8 cellular contexts compared by ENCODE assay signal in the genomic region with DNA sequence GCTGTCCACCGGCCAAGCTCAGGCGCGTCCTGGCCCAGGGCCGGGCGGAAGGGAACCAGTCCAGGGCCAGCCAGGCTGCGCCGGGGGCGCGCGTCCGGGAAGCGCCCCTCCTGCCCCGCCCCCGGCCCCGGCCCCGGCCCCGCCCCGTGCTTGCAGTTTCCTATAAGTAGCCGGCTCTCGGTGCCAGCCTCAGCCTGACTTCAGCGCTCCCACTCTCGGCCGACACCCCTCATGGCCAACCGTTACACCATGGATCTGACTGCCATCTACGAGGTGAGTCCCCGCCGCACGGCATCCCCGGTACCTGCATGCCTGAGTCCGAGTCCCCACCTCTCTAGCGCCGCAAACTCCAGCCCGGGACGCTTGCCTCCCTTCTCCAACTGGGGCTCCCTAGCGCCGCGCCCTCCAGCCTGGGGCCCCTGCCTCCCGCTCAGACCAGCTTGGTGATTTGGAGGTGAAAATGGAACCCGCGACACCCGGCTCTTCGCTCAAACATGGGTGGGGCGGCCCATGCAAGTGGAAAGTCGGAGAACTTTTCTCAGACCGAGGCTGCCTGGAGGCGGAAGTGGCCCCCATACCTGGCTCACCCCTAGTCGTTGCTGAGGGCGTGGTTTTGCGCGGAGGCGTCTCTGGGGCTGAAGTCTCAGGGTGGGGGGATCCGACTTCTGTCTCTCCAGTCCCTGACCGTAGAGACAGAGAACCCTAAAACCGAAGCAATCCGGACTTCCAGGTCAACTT. TPM values are rescaled to one million over a fixed set of nuclear protein-coding genes. Genes with fewer than 3 reads are reported as not detected.
DNase-seq lines count a peak whose midpoint lies in the region; ATAC-seq and TF ChIP-seq lines count a peak whose summit lies in the region.

A gene with protein sequence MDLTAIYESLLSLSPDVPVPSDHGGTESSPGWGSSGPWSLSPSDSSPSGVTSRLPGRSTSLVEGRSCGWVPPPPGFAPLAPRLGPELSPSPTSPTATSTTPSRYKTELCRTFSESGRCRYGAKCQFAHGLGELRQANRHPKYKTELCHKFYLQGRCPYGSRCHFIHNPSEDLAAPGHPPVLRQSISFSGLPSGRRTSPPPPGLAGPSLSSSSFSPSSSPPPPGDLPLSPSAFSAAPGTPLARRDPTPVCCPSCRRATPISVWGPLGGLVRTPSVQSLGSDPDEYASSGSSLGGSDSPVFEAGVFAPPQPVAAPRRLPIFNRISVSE (plus strand): TSS at position 192 of the 738 bp plus-strand sequence. CDS start 58 bp downstream, at position 250.

- H3K27me3 Mint-ChIP-seq in activated T-cell treated with anti-CD3 and anti-CD28 coated beads, Interleukin-2, amount 50 U/mL, for 72 hours (ENCODE audit: low read depth), result no peaks in the 10 kb centered on the region
- H3K27me3 Mint-ChIP-seq in naive thymus-derived CD4-positive, alpha-beta T cell, result peaks cover 0 to 3% (median 0%) of the 10 kb centered on the region in 5 donors
- no peaks in the 10 kb centered on the region for H3K27me3 Mint-ChIP-seq in stimulated activated memory B cell treated with anti-CD40 and anti-IgM and Interleukin-4, amounts not matched to agents 10 μg/mL and 1 μg/mL and 100 μg/mL, for 72 hours

- no peaks in the 10 kb centered on the region for H3K27me3 ChIP-seq in Peyer's patch
- no peaks in the 10 kb centered on the region for H3K27me3 ChIP-seq in esophagus squamous epithelium
- H3K27me3 ChIP-seq in naive thymus-derived CD4-positive, alpha-beta T cell (ENCODE audit: control insufficient read depth in 2 of 2, insufficient read depth in 2 of 2, low read length in 2 of 2), result no peaks in the 10 kb centered on the region

- H3K4me3 ChIP-seq in Peyer's patch (peak within 1 kb of the TSS; percentile 78 to 96 (median 92)), esophagus squamous epithelium (peak within 1 kb of the TSS; percentile 76 to 90 (median 79))
- peak within 1 kb of the TSS; percentile 100 for H3K4me3 ChIP-seq in naive thymus-derived CD4-positive, alpha-beta T cell (ENCODE audit: low read length)

- POLR2A ChIA-PET in naive thymus-derived CD4-positive, alpha-beta T cell (lab: Charles Lee), result interaction anchor here (0.5 to 5.1 kb wide), 12 partner anchors 8 to 289 kb away, joined by 3 to 193 read pairs (median 6); partner anchors contain the start of genes GMFG, MED29, PAF1 and RPS16

- CTCF ChIA-PET in naive thymus-derived CD4-positive, alpha-beta T cell (lab: Charles Lee), result interaction anchor here (0.6 to 4.3 kb wide), 2 partner anchors 10 to 354 kb away, joined by 3 to 50 read pairs; no protein-coding TSS in a partner anchor

- TF ChIP-seq CTCF in Peyer's patch (IDR thresholded peaks at IDR 0.05), result peak in 2 of 6 experiments; percentile 11 to 12
- peak in 3 of 6 experiments; percentile 11 to 26 (median 18) for TF ChIP-seq CTCF in esophagus squamous epithelium (IDR thresholded peaks at IDR 0.05)

- peaks cover 62% of the 10 kb centered on the region for H3K4me1 Mint-ChIP-seq in activated T-cell treated with anti-CD3 and anti-CD28 coated beads, Interleukin-2, amount 50 U/mL, for 72 hours (ENCODE audit: low read depth)
- H3K4me1 Mint-ChIP-seq in naive thymus-derived CD4-positive, alpha-beta T cell, result peaks cover 28 to 67% (median 48%) of the 10 kb centered on the region in 7 donors
- H3K4me1 Mint-ChIP-seq in stimulated activated memory B cell treated with anti-CD40 and anti-IgM and Interleukin-4, amounts not matched to agents 10 μg/mL and 1 μg/mL and 100 μg/mL, for 72 hours, result peaks cover 72% of the 10 kb centered on the region

- 0 to 4% methylated on average over 5 to 9 of the region's 55 CpGs for WGBS in esophagus squamous epithelium, 2 donors

- H3K9me3 ChIP-seq in Peyer's patch (no peaks in the 10 kb centered on the region), esophagus squamous epithelium (no peaks in the 10 kb centered on the region)
- H3K9me3 ChIP-seq in naive thymus-derived CD4-positive, alpha-beta T cell (ENCODE audit: control insufficient read depth in 2 of 3, low read length in 3 of 3), result no peaks in the 10 kb centered on the region

- H3K4me1 ChIP-seq in Peyer's patch (peaks cover 1 to 47% (median 36%) of the 10 kb centered on the region in 4 donors), esophagus squamous epithelium (peaks cover 37 to 67% (median 52%) of the 10 kb centered on the region in 3 donors)
- H3K4me1 ChIP-seq in naive thymus-derived CD4-positive, alpha-beta T cell (ENCODE audit: control insufficient read depth in 2 of 2, insufficient read depth in 2 of 2, low read length in 2 of 2), result peaks cover 41 to 52% of the 10 kb centered on the region in 2 donors

- ATAC-seq in HG03442 (IDR thresholded peaks at IDR 0.05; ENCODE audit: unreplicated experiment) (peak; percentile 13), GM19455 (IDR thresholded peaks at IDR 0.05; ENCODE audit: unreplicated experiment) (no peak)
- peak; percentile 34 to 40 for ATAC-seq in activated T-cell treated with anti-CD3 and anti-CD28 coated beads, Interleukin-2, amount 50 U/mL, for 72 hours (replicated peaks in 1 of 2)
- peak; percentile 51 for ATAC-seq in naive thymus-derived CD4-positive, alpha-beta T cell
- ATAC-seq in stimulated activated memory B cell treated with anti-CD40 and anti-IgM and Interleukin-4, amounts not matched to agents 10 μg/mL and 1 μg/mL and 100 μg/mL, for 72 hours, result peak; percentile 57

- H3K27ac ChIP-seq in Peyer's patch (peak within 1 kb of the TSS; percentile 98 to 100 (median 100)), esophagus squamous epithelium (peak within 1 kb of the TSS; percentile 99)
- H3K27ac ChIP-seq in naive thymus-derived CD4-positive, alpha-beta T cell (ENCODE audit: low read depth, low read length), result peak within 1 kb of the TSS; percentile 100

- H3K36me3 ChIP-seq in Peyer's patch, result peaks cover 0 to 20% (median 4%) of the 10 kb centered on the region in 3 donors
- H3K36me3 ChIP-seq in esophagus squamous epithelium, result peaks cover 11 to 21% (median 19%) of the 10 kb centered on the region in 3 donors
- peaks cover 12 to 23% (median 14%) of the 10 kb centered on the region in 3 experiments for H3K36me3 ChIP-seq in naive thymus-derived CD4-positive, alpha-beta T cell (ENCODE audit: control insufficient read depth in 2 of 3, insufficient read depth in 3 of 3, low read length in 3 of 3)

- peaks cover 15 to 24% of the 10 kb centered on the region in 2 donors for H3K36me3 Mint-ChIP-seq in activated T-cell treated with anti-CD3 and anti-CD28 coated beads, Interleukin-2, amount 50 U/mL, for 72 hours (ENCODE audit: insufficient read depth in 2 of 2)
- peaks cover 13 to 27% (median 17%) of the 10 kb centered on the region in 5 donors for H3K36me3 Mint-ChIP-seq in naive thymus-derived CD4-positive, alpha-beta T cell
- H3K36me3 Mint-ChIP-seq in stimulated activated memory B cell treated with anti-CD40 and anti-IgM and Interleukin-4, amounts not matched to agents 10 μg/mL and 1 μg/mL and 100 μg/mL, for 72 hours, result peaks cover 24% of the 10 kb centered on the region

- intact Hi-C loops in esophagus squamous epithelium (cut with DNase I), result no loop called here
- intact Hi-C loops in naive thymus-derived CD4-positive, alpha-beta T cell (cut with micrococcal nuclease), result loop anchor here in 1 of 2 donors (1.0 kb wide), 3 partner anchors 10 to 334 kb away; partner anchors contain the start of gene SAMD4B

- no peaks in the 10 kb centered on the region for H3K9me3 Mint-ChIP-seq in activated T-cell treated with anti-CD3 and anti-CD28 coated beads, Interleukin-2, amount 50 U/mL, for 72 hours
- H3K9me3 Mint-ChIP-seq in naive thymus-derived CD4-positive, alpha-beta T cell, result peaks cover 0 to 19% (median 0%) of the 10 kb centered on the region in 11 donors
- H3K9me3 Mint-ChIP-seq in stimulated activated memory B cell treated with anti-CD40 and anti-IgM and Interleukin-4, amounts not matched to agents 10 μg/mL and 1 μg/mL and 100 μg/mL, for 72 hours, result no peaks in the 10 kb centered on the region

- H3K27ac Mint-ChIP-seq in activated T-cell treated with anti-CD3 and anti-CD28 coated beads, Interleukin-2, amount 50 U/mL, for 72 hours, result peak within 1 kb of the TSS; percentile 94
- peak within 1 kb of the TSS; percentile 96 to 99 (median 99) for H3K27ac Mint-ChIP-seq in naive thymus-derived CD4-positive, alpha-beta T cell
- peak within 1 kb of the TSS; percentile 91 for H3K27ac Mint-ChIP-seq in stimulated activated memory B cell treated with anti-CD40 and anti-IgM and Interleukin-4, amounts not matched to agents 10 μg/mL and 1 μg/mL and 100 μg/mL, for 72 hours

- H3K4me3 Mint-ChIP-seq in activated T-cell treated with anti-CD3 and anti-CD28 coated beads, Interleukin-2, amount 50 U/mL, for 72 hours, result peak within 1 kb of the TSS; percentile 88 to 100
- peak within 1 kb of the TSS; percentile 89 to 99 (median 94) for H3K4me3 Mint-ChIP-seq in naive thymus-derived CD4-positive, alpha-beta T cell
- peak within 1 kb of the TSS; percentile 98 for H3K4me3 Mint-ChIP-seq in stimulated activated memory B cell treated with anti-CD40 and anti-IgM and Interleukin-4, amounts not matched to agents 10 μg/mL and 1 μg/mL and 100 μg/mL, for 72 hours

- peak; percentile 99 to 100 for TF ChIP-seq POLR2A in Peyer's patch (IDR thresholded peaks at IDR 0.05)
- peak; percentile 66 to 100 (median 90) for TF ChIP-seq POLR2A in esophagus squamous epithelium (IDR thresholded peaks at IDR 0.05)

- DNase-seq in ELR (ENCODE audit: low read depth) (peak; percentile 81), Peyer's patch (peak; percentile 95 to 97 (median 96)), esophagus squamous epithelium (lab: John Stamatoyannopoulos, UW) (peak; percentile 58)
- peak; percentile 91 to 93 for DNase-seq in activated T-cell treated with anti-CD3 and anti-CD28 coated beads, Interleukin-2, amount 50 U/mL, for 72 hours
- DNase-seq in naive thymus-derived CD4-positive, alpha-beta T cell, result peak; percentile 82 to 91 (median 86)

RNA-seq across cellular contexts. Expression of the gene that starts here (rescaled TPM):
- total RNA-seq in Peyer's patch (100 to 1,000 TPM; 183 to 682 (median 309) TPM), esophagus squamous epithelium (100 to 1,000 TPM in 3 of 4 donors, 10 to 100 TPM in 1; 72.1 to 230 (median 121) TPM)
- total RNA-seq in activated T-cell treated with anti-CD3 and anti-CD28 coated beads, Interleukin-2, amount 50 U/mL, for 72 hours, result 100 to 1,000 TPM in 1 of 2 donors, 10 to 100 TPM in 1; 81.4 to 108 TPM
- total RNA-seq in naive thymus-derived CD4-positive, alpha-beta T cell, result 1,000 to 10,000 TPM in 1 of 5 experiments, 100 to 1,000 TPM in 3, 10 to 100 TPM in 1; 72.1 to 1,250 (median 187) TPM
- 10 to 100 TPM; 75.5 to 97.1 TPM for polyA plus RNA-seq in naive thymus-derived CD4-positive, alpha-beta T cell
